ENCODE assay signal across 7 cellular contexts in the genomic region with DNA sequence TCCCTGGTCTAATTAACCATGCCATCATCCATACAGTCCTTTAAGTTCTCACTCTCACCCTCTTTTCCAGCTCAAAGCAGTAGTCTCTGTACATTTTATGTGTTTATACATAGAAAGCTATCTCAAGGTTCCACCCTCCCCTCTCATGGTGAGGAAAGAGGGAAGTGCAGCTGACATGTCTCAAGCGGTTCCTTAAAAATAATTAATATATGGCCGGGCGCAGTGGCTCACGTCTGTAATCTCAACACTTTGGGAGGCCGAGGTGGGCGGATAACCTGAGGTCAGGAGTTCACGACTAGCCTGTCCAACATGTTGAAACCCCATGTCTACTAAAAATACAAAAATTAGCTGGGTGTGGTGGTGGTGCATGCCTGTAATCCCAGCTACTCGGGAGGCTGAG. TPM values are rescaled to one million over a fixed set of nuclear protein-coding genes. Genes with fewer than 3 reads are reported as not detected.
DNase-seq lines count a peak whose midpoint lies in the region; ATAC-seq and TF ChIP-seq lines count a peak whose summit lies in the region.
"Not testable (repeated sequence)": the region's sequence is repeated elsewhere in the genome, so short reads cannot be mapped to it uniquely, and the experiment has no call there.

No MANE protein-coding gene starts in this region.

- H3K36me3 ChIP-seq in CD8-positive, alpha-beta T cell (ENCODE audit: insufficient read depth, low read length), result peaks cover 71% of the 10 kb centered on the region

- H3K4me3 ChIP-seq in CD8-positive, alpha-beta T cell (ENCODE audit: low read depth, low read length), result not testable (repeated sequence)

- H3K27ac Mint-ChIP-seq in CD8-positive, alpha-beta T cell, result peak overlapping the region; percentile 87
- peak overlapping the region; percentile 93 for H3K27ac Mint-ChIP-seq in T-helper 17 cell
- H3K27ac Mint-ChIP-seq in activated CD8-positive, alpha-beta T cell treated with anti-CD3 and anti-CD28 coated beads for 36 hours, result peak overlapping the region; percentile 85
- H3K27ac Mint-ChIP-seq in activated naive CD4-positive, alpha-beta T cell treated with anti-CD3 and anti-CD28 coated beads, Interleukin-2, amount 10 ng/mL, durations not matched to agents 7 days and 5 days, result peak overlapping the region; percentile 81
- H3K27ac Mint-ChIP-seq in dendritic cell treated with granulocyte-macrophage colony-stimulating factor and Interleukin-4, amounts not matched to agents 40 ng/mL and 50 ng/mL, for 4 days, result peak overlapping the region; percentile 80
- H3K27ac Mint-ChIP-seq in natural killer cell, result peak overlapping the region; percentile 86 to 89

- not testable (repeated sequence) for H3K9me3 Mint-ChIP-seq in CD8-positive, alpha-beta T cell; activated CD8-positive, alpha-beta T cell treated with anti-CD3 and anti-CD28 coated beads for 36 hours; activated naive CD4-positive, alpha-beta T cell treated with anti-CD3 and anti-CD28 coated beads, Interleukin-2, amount 10 ng/mL, durations not matched to agents 7 days and 5 days; dendritic cell treated with granulocyte-macrophage colony-stimulating factor and Interleukin-4, amounts not matched to agents 40 ng/mL and 50 ng/mL, for 4 days; natural killer cell

- peak in 1 of 7 experiments; percentile 43 for DNase-seq in CD8-positive, alpha-beta T cell
- DNase-seq in MV-4-11 (lab: John Stamatoyannopoulos, UW), result peak; percentile 84
- DNase-seq in T-helper 17 cell; activated CD8-positive, alpha-beta T cell treated with anti-CD3 and anti-CD28 coated beads for 36 hours; activated naive CD4-positive, alpha-beta T cell treated with anti-CD3 and anti-CD28 coated beads, Interleukin-2, amount 10 ng/mL, durations not matched to agents 7 days and 5 days; natural killer cell: not testable (repeated sequence)

- H3K4me1 Mint-ChIP-seq in CD8-positive, alpha-beta T cell (ENCODE audit: low read depth), result peaks cover 60% of the 10 kb centered on the region
- H3K4me1 Mint-ChIP-seq in T-helper 17 cell, result peaks cover 42% of the 10 kb centered on the region
- peaks cover 52% of the 10 kb centered on the region for H3K4me1 Mint-ChIP-seq in activated CD8-positive, alpha-beta T cell treated with anti-CD3 and anti-CD28 coated beads for 36 hours (ENCODE audit: low read depth)
- peaks cover 70% of the 10 kb centered on the region for H3K4me1 Mint-ChIP-seq in activated naive CD4-positive, alpha-beta T cell treated with anti-CD3 and anti-CD28 coated beads, Interleukin-2, amount 10 ng/mL, durations not matched to agents 7 days and 5 days
- not testable (repeated sequence) for H3K4me1 Mint-ChIP-seq in dendritic cell treated with granulocyte-macrophage colony-stimulating factor and Interleukin-4, amounts not matched to agents 40 ng/mL and 50 ng/mL, for 4 days (ENCODE audit: low read depth)
- H3K4me1 Mint-ChIP-seq in natural killer cell, result peaks cover 25 to 45% of the 10 kb centered on the region in 2 donors

- H3K4me1 ChIP-seq in CD8-positive, alpha-beta T cell (ENCODE audit: insufficient read depth, low read length), result peaks cover 65% of the 10 kb centered on the region

- not testable (repeated sequence) for ATAC-seq in CD8-positive, alpha-beta T cell; T-helper 17 cell; activated CD8-positive, alpha-beta T cell treated with anti-CD3 and anti-CD28 coated beads for 36 hours; natural killer cell

- POLR2A ChIA-PET in CD8-positive, alpha-beta T cell (lab: Charles Lee), result interaction anchor here (0.6 to 6.4 kb wide), 4 partner anchors 9 to 23 kb away, joined by 3 to 37 read pairs (median 4); no protein-coding TSS in a partner anchor
- POLR2A ChIA-PET in activated CD8-positive, alpha-beta T cell treated with anti-CD3 and anti-CD28 coated beads for 36 hours (lab: Charles Lee), result interaction anchor here (0.9 to 3.5 kb wide), 5 partner anchors 9 to 27 kb away, joined by 3 to 15 read pairs (median 4); no protein-coding TSS in a partner anchor

- not testable (repeated sequence) for H3K27me3 Mint-ChIP-seq in CD8-positive, alpha-beta T cell (ENCODE audit: low read depth); T-helper 17 cell; activated CD8-positive, alpha-beta T cell treated with anti-CD3 and anti-CD28 coated beads for 36 hours; activated naive CD4-positive, alpha-beta T cell treated with anti-CD3 and anti-CD28 coated beads, Interleukin-2, amount 10 ng/mL, durations not matched to agents 7 days and 5 days; dendritic cell treated with granulocyte-macrophage colony-stimulating factor and Interleukin-4, amounts not matched to agents 40 ng/mL and 50 ng/mL, for 4 days; natural killer cell (ENCODE audit: low read depth in 2 of 2)

- H3K36me3 Mint-ChIP-seq in CD8-positive, alpha-beta T cell, result peaks cover 83% of the 10 kb centered on the region
- not testable (repeated sequence) for H3K36me3 Mint-ChIP-seq in T-helper 17 cell (ENCODE audit: low read depth)
- peaks cover 69% of the 10 kb centered on the region for H3K36me3 Mint-ChIP-seq in activated CD8-positive, alpha-beta T cell treated with anti-CD3 and anti-CD28 coated beads for 36 hours (ENCODE audit: low read depth)
- peaks cover 63% of the 10 kb centered on the region for H3K36me3 Mint-ChIP-seq in activated naive CD4-positive, alpha-beta T cell treated with anti-CD3 and anti-CD28 coated beads, Interleukin-2, amount 10 ng/mL, durations not matched to agents 7 days and 5 days
- H3K36me3 Mint-ChIP-seq in dendritic cell treated with granulocyte-macrophage colony-stimulating factor and Interleukin-4, amounts not matched to agents 40 ng/mL and 50 ng/mL, for 4 days (ENCODE audit: low read depth), result peaks cover 94% of the 10 kb centered on the region
- peaks cover 12% of the 10 kb centered on the region for H3K36me3 Mint-ChIP-seq in natural killer cell

- H3K9me3 ChIP-seq in CD8-positive, alpha-beta T cell (ENCODE audit: low read length); T-helper 17 cell (ENCODE audit: control insufficient read depth, low read length, poor library complexity, severe bottlenecking): not testable (repeated sequence)

- CTCF ChIA-PET in CD8-positive, alpha-beta T cell (lab: Charles Lee), result interaction anchor here (1.0 to 6.3 kb wide), 8 partner anchors 11 to 186 kb away, joined by 3 to 72 read pairs (median 4); no protein-coding TSS in a partner anchor
- CTCF ChIA-PET in activated CD8-positive, alpha-beta T cell treated with anti-CD3 and anti-CD28 coated beads for 36 hours (lab: Charles Lee), result interaction anchor here (1.1 to 3.9 kb wide), 3 partner anchors 9 to 56 kb away, joined by 3 to 35 read pairs (median 3); no protein-coding TSS in a partner anchor
- CTCF ChIA-PET in activated naive CD4-positive, alpha-beta T cell treated with anti-CD3 and anti-CD28 coated beads, Interleukin-2, amount 10 ng/mL, durations not matched to agents 7 days and 5 days (lab: Charles Lee), result interaction anchor here (1.1 to 1.7 kb wide), 3 partner anchors 8 to 186 kb away, joined by 3 to 5 read pairs (median 5); no protein-coding TSS in a partner anchor

- H3K27me3 ChIP-seq in CD8-positive, alpha-beta T cell (ENCODE audit: insufficient read depth, low read length), result not testable (repeated sequence)

- peak overlapping the region; percentile 70 for H3K4me3 Mint-ChIP-seq in CD8-positive, alpha-beta T cell
- H3K4me3 Mint-ChIP-seq in T-helper 17 cell (peak overlapping the region; percentile 82), natural killer cell (peak overlapping the region; percentile 89)
- peak overlapping the region; percentile 40 for H3K4me3 Mint-ChIP-seq in activated CD8-positive, alpha-beta T cell treated with anti-CD3 and anti-CD28 coated beads for 36 hours
- peak overlapping the region; percentile 53 for H3K4me3 Mint-ChIP-seq in activated naive CD4-positive, alpha-beta T cell treated with anti-CD3 and anti-CD28 coated beads, Interleukin-2, amount 10 ng/mL, durations not matched to agents 7 days and 5 days
- peak overlapping the region; percentile 50 for H3K4me3 Mint-ChIP-seq in dendritic cell treated with granulocyte-macrophage colony-stimulating factor and Interleukin-4, amounts not matched to agents 40 ng/mL and 50 ng/mL, for 4 days

- not testable (repeated sequence) for TF ChIP-seq CTCF in CD8-positive, alpha-beta T cell (IDR thresholded peaks at IDR 0.05); activated CD8-positive, alpha-beta T cell treated with anti-CD3 and anti-CD28 coated beads for 36 hours (IDR thresholded peaks at IDR 0.05); natural killer cell (IDR thresholded peaks at IDR 0.05)

- H3K27ac ChIP-seq in CD8-positive, alpha-beta T cell (ENCODE audit: low read depth, low read length), result not testable (repeated sequence)

- intact Hi-C loops in CD8-positive, alpha-beta T cell (cut with DNase I, micrococcal nuclease), result not testable (repeated sequence)
- intact Hi-C loops in activated CD8-positive, alpha-beta T cell treated with anti-CD3 and anti-CD28 coated beads for 36 hours (cut with micrococcal nuclease), result loop anchor here (10.0 kb wide), 1 partner anchor 188 kb away; no protein-coding TSS in a partner anchor
- intact Hi-C loops in dendritic cell treated with granulocyte-macrophage colony-stimulating factor and Interleukin-4, amounts not matched to agents 40 ng/mL and 50 ng/mL, for 4 days (cut with micrococcal nuclease), result loop anchor here (10.0 kb wide), 1 partner anchor 188 kb away; no protein-coding TSS in a partner anchor
- intact Hi-C loops in natural killer cell (cut with micrococcal nuclease), result loop anchor here (5.0 kb wide), 1 partner anchor 34 kb away; a partner anchor contains a TSS

RNA-seq across cellular contexts. Expression of a gene that starts 36.7 kb away (rescaled TPM):
- 100 to 1,000 TPM; 194 to 198 TPM for total RNA-seq in CD8-positive, alpha-beta T cell
- 100 to 1,000 TPM; 154 to 177 TPM for total RNA-seq in T-helper 17 cell
- 100 to 1,000 TPM; 125 to 128 TPM for total RNA-seq in activated CD8-positive, alpha-beta T cell treated with anti-CD3 and anti-CD28 coated beads for 36 hours
- total RNA-seq in natural killer cell, result 100 to 1,000 TPM; 129 to 153 (median 137) TPM

RNA-seq across cellular contexts. Expression of a gene that starts 37.0 kb away (rescaled TPM):
- under 1 TPM; 0.16 to 0.44 TPM for total RNA-seq in CD8-positive, alpha-beta T cell
- total RNA-seq in T-helper 17 cell, result 1 to 10 TPM; 2.2 to 6.9 TPM
- 10 to 100 TPM; 19.9 TPM for total RNA-seq in activated CD8-positive, alpha-beta T cell treated with anti-CD3 and anti-CD28 coated beads for 36 hours
- total RNA-seq in natural killer cell, result 1 to 10 TPM in 2 of 3 donors, under 1 TPM in 1; 0.75 to 2.3 (median 1.1) TPM
